15 cellular contexts compared by ENCODE assay signal in genomic region chr7:132457658-132458057, GRCh38.
DNase-seq lines count a peak whose midpoint lies in the region; ATAC-seq and TF ChIP-seq lines count a peak whose summit lies in the region.
"Had no signal": no experiment of that assay in that cellular context is flagged by ENCODE, and none has a peak within 500 bp of the region (broad histone marks: within the 10 kb centered on the region; RNA-seq: fewer than 3 reads in every experiment).

No MANE protein-coding gene starts in this region.

- peak; percentile 63 for ATAC-seq in GM23338
- no peak for ATAC-seq in HG02588 (IDR thresholded peaks at IDR 0.05; ENCODE audit: unreplicated experiment)

- no peak overlapping the region for H3K4me3 Mint-ChIP-seq in GM23338
- no peak overlapping the region for H3K4me3 Mint-ChIP-seq in endodermal cell
- H3K4me3 Mint-ChIP-seq: CD4-positive, alpha-beta memory T cell; HFFc6 had no signal

- intact Hi-C loops in posterior vena cava (cut with DNase I), result no loop called here

- H3K79me2 ChIP-seq in GM23338 (replicated peaks; ENCODE audit: insufficient read depth), result no peaks in the 10 kb centered on the region

- H3K27me3 Mint-ChIP-seq in GM23338 (ENCODE audit: insufficient read depth, low read depth, poor library complexity), result peaks cover 4% of the 10 kb centered on the region
- no peaks in the 10 kb centered on the region for H3K27me3 Mint-ChIP-seq in endodermal cell (ENCODE audit: insufficient read depth)
- H3K27me3 Mint-ChIP-seq: CD4-positive, alpha-beta memory T cell had no signal

- H3K4me2 ChIP-seq in GM23338, result no peak overlapping the region

- H3K9me3 ChIP-seq in endodermal cell (ENCODE audit: control insufficient read depth, low read length), result no peaks in the 10 kb centered on the region
- H3K9me3 ChIP-seq: HAP-1 had no signal

- H3K9me3 Mint-ChIP-seq in GM23338 (no peaks in the 10 kb centered on the region), endodermal cell (no peaks in the 10 kb centered on the region)
- H3K9me3 Mint-ChIP-seq: CD4-positive, alpha-beta memory T cell; HFFc6 had no signal

- H3K9me2 ChIP-seq in GM23338 (ENCODE audit: insufficient read depth), result no peaks in the 10 kb centered on the region

- 87 to 96% methylated on average over 3 of the region's 3 CpGs for WGBS in endodermal cell (ENCODE audit: insufficient coverage in 1 of 2, insufficient read length in 1 of 2), 2 experiments

- DNase-seq in ELF-1 (ENCODE audit: low read depth, low spot score) (peak; percentile 5), GM23338 (ENCODE audit: low spot score) (peak; percentile 34), endodermal cell (no peak), posterior vena cava (ENCODE audit: low spot score) (peak; percentile 1), hepatic stellate cell (ENCODE audit: low spot score) (no peak)
- DNase-seq: C1 segment of cervical spinal cord; Calu3; CD4-positive, alpha-beta memory T cell; COR-L47; DMS53; DMS79 treated with DMSO at 0.1 percent for 48 hours; GM23248; HFFc6 had no signal

- H3K9ac ChIP-seq in endodermal cell (ENCODE audit: extremely low read depth, low read length, poor library complexity, severe bottlenecking), result no peak overlapping the region
- H3K9ac ChIP-seq: GM23248 had no signal

- H4K20me1 ChIP-seq in GM23338 (replicated peaks; ENCODE audit: insufficient read depth), result no peaks in the 10 kb centered on the region

- H3K36me3 Mint-ChIP-seq in GM23338 (ENCODE audit: low read depth), result no peaks in the 10 kb centered on the region
- H3K36me3 Mint-ChIP-seq in endodermal cell (ENCODE audit: low read depth), result peaks cover 8% of the 10 kb centered on the region
- H3K36me3 Mint-ChIP-seq: CD4-positive, alpha-beta memory T cell had no signal

- H3K4me1 Mint-ChIP-seq in GM23338 (peaks cover 16% of the 10 kb centered on the region), endodermal cell (peaks cover 9% of the 10 kb centered on the region)

- no peaks in the 10 kb centered on the region for H3K27me3 ChIP-seq in GM23338 (ENCODE audit: insufficient read depth)
- H3K27me3 ChIP-seq in endodermal cell (ENCODE audit: control insufficient read depth, insufficient read depth, low read length, poor library complexity, severe bottlenecking), result no peaks in the 10 kb centered on the region

- H3K27ac Mint-ChIP-seq in GM23338 (no peak overlapping the region), endodermal cell (no peak overlapping the region)
- H3K27ac Mint-ChIP-seq: HFFc6 had no signal

- no peak for TF ChIP-seq CTCF in GM23338 (conservative IDR thresholded peaks at IDR 0.05; ENCODE audit: low read depth in 2 of 2)
- TF ChIP-seq CTCF in endodermal cell (conservative IDR thresholded peaks at IDR 0.05), result peak; percentile 51

- H3K36me3 ChIP-seq in GM23338 (ENCODE audit: insufficient read depth) (no peaks in the 10 kb centered on the region), endodermal cell (ENCODE audit: control insufficient read depth, insufficient read depth, low read length) (peaks cover 3% of the 10 kb centered on the region)
- H3K36me3 ChIP-seq: HAP-1 had no signal

- H3K27ac ChIP-seq in GM23338 (ENCODE audit: low read depth), result no peak overlapping the region
- H3K27ac ChIP-seq in endodermal cell (ENCODE audit: low read depth, low read length), result no peak overlapping the region
- H3K27ac ChIP-seq: GM23248 had no signal

- H3K4me1 ChIP-seq in GM23338 (ENCODE audit: insufficient read depth) (peaks cover 11% of the 10 kb centered on the region), endodermal cell (ENCODE audit: control insufficient read depth, insufficient read depth, low read length) (no peaks in the 10 kb centered on the region)
- H3K4me1 ChIP-seq: HAP-1 had no signal

- H2AFZ ChIP-seq in GM23338, result no peak overlapping the region
- H2AFZ ChIP-seq: GM23248 had no signal

- H3K4me3 ChIP-seq in GM23338 (no peak overlapping the region), endodermal cell (ENCODE audit: low read length) (no peak overlapping the region)
- H3K4me3 ChIP-seq: GM23248, HAP-1 had no signal

- no peaks in the 10 kb centered on the region for H3F3A ChIP-seq in GM23338 (replicated peaks; ENCODE audit: low read depth)

TF ChIP-seq in GM23338, 12 proteins besides CTCF, POLR2A, EP300 and RAD21 (continues in another document):
- no peak for TF ChIP-seq POLR2AphosphoS5 (IDR thresholded peaks at IDR 0.05; ENCODE audit: low read depth)
- no peak for TF ChIP-seq ZNF114 (CRISPR knock-in tag; IDR thresholded peaks at IDR 0.05)
- TF ChIP-seq JUNB (IDR thresholded peaks at IDR 0.05; ENCODE audit: unreplicated experiment), result no peak
- no peak for TF ChIP-seq CREB1 (CRISPR knock-in tag; IDR thresholded peaks at IDR 0.05; ENCODE audit: low read depth)
- no peak for TF ChIP-seq REST (IDR thresholded peaks at IDR 0.05; ENCODE audit: unreplicated experiment)
- no peak for TF ChIP-seq ETS1 (IDR thresholded peaks at IDR 0.05)
- no peak for TF ChIP-seq EZH2phosphoT487 (IDR thresholded peaks at IDR 0.05; ENCODE audit: unreplicated experiment)
- TF ChIP-seq ZNF331 (CRISPR knock-in tag; IDR thresholded peaks at IDR 0.05; ENCODE audit: low read depth), result no peak

Comparison
In these comparisons a context has a peak if more than half of its experiments do, and no peak if none do; other contexts are left out.
1. DNase-seq: peak in ELF-1 (single experiment), GM23338 (single experiment) and posterior vena cava (single experiment); none in endodermal cell (single experiment) and hepatic stellate cell (single experiment).